In the genomic region with DNA sequence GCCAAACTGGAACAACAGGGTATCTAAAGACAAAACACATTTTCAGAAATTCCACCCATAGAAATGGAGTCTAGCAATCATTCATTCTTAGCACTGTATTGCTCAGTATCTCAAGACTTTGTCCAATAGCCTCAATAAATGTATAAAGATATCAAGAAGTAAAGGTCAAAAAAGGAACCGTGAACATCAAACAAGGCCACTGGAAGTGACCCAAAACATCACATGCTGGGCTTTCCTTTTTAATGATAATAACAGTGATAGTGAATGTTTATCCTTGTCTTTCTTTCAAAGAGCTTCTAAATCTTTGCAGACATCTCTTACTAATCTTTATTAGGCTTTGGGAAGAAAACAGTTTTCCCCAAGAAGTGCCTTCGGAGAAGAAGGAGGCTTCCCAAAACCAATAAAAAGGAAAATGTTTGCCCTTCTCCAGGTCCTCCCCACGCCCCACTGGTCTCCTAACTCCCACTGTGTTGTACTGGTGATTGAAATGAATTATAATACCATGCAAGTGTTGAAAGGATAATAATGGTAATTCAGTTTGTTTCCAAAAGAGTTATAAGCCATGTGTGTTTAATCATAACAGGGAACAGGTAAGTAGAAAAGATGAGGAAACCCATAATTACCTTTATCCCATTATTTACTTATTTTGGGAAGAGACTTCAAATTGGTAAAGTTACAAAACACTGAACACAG, we compare ENCODE assay signal across 18 cellular contexts. TPM values are rescaled to one million over a fixed set of nuclear protein-coding genes. Genes with fewer than 3 reads are reported as not detected.
"Had no signal": no experiment of that assay in that cellular context is flagged by ENCODE, and none has a peak within 500 bp of the region (broad histone marks: within the 10 kb centered on the region; RNA-seq: fewer than 3 reads in every experiment).

No MANE protein-coding gene starts in this region.

- H3K27ac Mint-ChIP-seq: activated naive CD8-positive, alpha-beta T cell treated with anti-CD3 and anti-CD28 coated beads, Interleukin-2, amount 50 U/mL, for 24 hours; activated T-helper 1 cell treated with anti-CD3 and anti-CD28 coated beads, Interleukin-12 subunit alpha, Interleukin-12 subunit beta, Interleukin-2, Interleukin-4 antibody, amounts not matched to agents 30 ng/mL and 10 ng/mL and 1 ng/mL, durations not matched to agents 14 hours and 24 hours and 36 hours; effector memory CD8-positive, alpha-beta T cell; naive thymus-derived CD8-positive, alpha-beta T cell had no signal

- H3K36me3 ChIP-seq: heart left ventricle, prostate gland had no signal

- H3K4me1 ChIP-seq: heart left ventricle had no signal

- H3K4me3 Mint-ChIP-seq: activated naive CD8-positive, alpha-beta T cell treated with anti-CD3 and anti-CD28 coated beads, Interleukin-2, amount 50 U/mL, for 24 hours; activated T-helper 1 cell treated with anti-CD3 and anti-CD28 coated beads, Interleukin-12 subunit alpha, Interleukin-12 subunit beta, Interleukin-2, Interleukin-4 antibody, amounts not matched to agents 30 ng/mL and 10 ng/mL and 1 ng/mL, durations not matched to agents 14 hours and 24 hours and 36 hours; effector memory CD8-positive, alpha-beta T cell; naive thymus-derived CD8-positive, alpha-beta T cell had no signal

- H3K27me3 Mint-ChIP-seq: activated naive CD8-positive, alpha-beta T cell treated with anti-CD3 and anti-CD28 coated beads, Interleukin-2, amount 50 U/mL, for 24 hours; effector memory CD8-positive, alpha-beta T cell; naive thymus-derived CD8-positive, alpha-beta T cell had no signal

- H3K9me3 ChIP-seq: heart left ventricle, prostate gland had no signal

- H3K27ac ChIP-seq: heart left ventricle, prostate gland had no signal

- DNase-seq: activated CD4-positive, alpha-beta T cell treated with anti-CD3 and anti-CD28 coated beads, Interleukin-2, amount 50 U/mL, for 1 hour; activated CD8-positive, alpha-beta memory T cell treated with anti-CD3 and anti-CD28 coated beads for 24 hours; activated naive CD4-positive, alpha-beta T cell; activated naive CD8-positive, alpha-beta T cell treated with anti-CD3 and anti-CD28 coated beads, Interleukin-2, amount 50 U/mL, for 24 hours; aorta; dermis blood vessel endothelial cell; effector memory CD8-positive, alpha-beta T cell; foreskin melanocyte; heart left ventricle; mammary epithelial cell; naive thymus-derived CD8-positive, alpha-beta T cell; right cardiac atrium; stimulated activated naive CD8-positive, alpha-beta T cell treated with anti-CD3 and anti-CD28 coated beads, Interleukin-15, Interleukin-2, amounts not matched to agents 100 U/mL and 50 U/mL, for 24 hours; trophoblast cell had no signal

- H3K9me3 Mint-ChIP-seq: activated naive CD8-positive, alpha-beta T cell treated with anti-CD3 and anti-CD28 coated beads, Interleukin-2, amount 50 U/mL, for 24 hours; activated T-helper 1 cell treated with anti-CD3 and anti-CD28 coated beads, Interleukin-12 subunit alpha, Interleukin-12 subunit beta, Interleukin-2, Interleukin-4 antibody, amounts not matched to agents 30 ng/mL and 10 ng/mL and 1 ng/mL, durations not matched to agents 14 hours and 24 hours and 36 hours; effector memory CD8-positive, alpha-beta T cell; naive thymus-derived CD8-positive, alpha-beta T cell had no signal

- ATAC-seq: activated CD4-positive, CD25-positive, alpha-beta regulatory T cell treated with anti-CD3 and anti-CD28 coated beads, Interleukin-2, amount 50 U/mL, for 24 hours; activated naive CD8-positive, alpha-beta T cell treated with anti-CD3 and anti-CD28 coated beads, Interleukin-2, amount 50 U/mL, for 24 hours; effector memory CD8-positive, alpha-beta T cell; heart left ventricle; naive thymus-derived CD8-positive, alpha-beta T cell; right cardiac atrium; stimulated activated naive CD8-positive, alpha-beta T cell treated with anti-CD3 and anti-CD28 coated beads, Interleukin-15, Interleukin-2, amounts not matched to agents 100 U/mL and 50 U/mL, for 24 hours had no signal

- H3K4me3 ChIP-seq: heart left ventricle, prostate gland, smooth muscle cell had no signal

RNA-seq across cellular contexts. Expression of a gene that starts 18.6 kb away (rescaled TPM):
- total RNA-seq: dermis blood vessel endothelial cell had no signal
